ENCODE assay signal across 8 cellular contexts in the genomic region with DNA sequence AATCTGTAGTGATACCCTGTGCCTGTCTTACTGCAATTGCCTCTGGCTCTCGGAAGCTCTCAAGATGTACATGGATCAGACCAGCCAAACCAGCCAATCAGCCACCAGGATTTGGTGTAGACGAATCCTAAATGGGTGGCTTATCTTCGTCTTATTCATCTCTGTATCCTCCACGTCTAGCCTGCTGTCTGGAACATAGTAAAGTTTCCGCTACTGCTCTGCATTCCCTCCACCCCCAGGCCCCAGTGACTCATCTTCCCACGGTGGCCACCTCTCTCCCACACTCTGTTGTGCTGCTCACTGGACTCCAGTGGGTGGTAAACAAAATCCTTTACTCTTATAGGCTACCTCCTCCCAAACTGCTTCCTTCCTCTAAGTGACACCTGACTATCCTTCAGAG. TPM values are rescaled to one million over a fixed set of nuclear protein-coding genes. Genes with fewer than 3 reads are reported as not detected.
DNase-seq lines count a peak whose midpoint lies in the region; ATAC-seq and TF ChIP-seq lines count a peak whose summit lies in the region.

No MANE protein-coding gene starts in this region.

- H3K9me2 ChIP-seq in hepatocyte (replicated peaks; ENCODE audit: insufficient read depth): no peaks in the 10 kb centered on the region

- no peaks in the 10 kb centered on the region for H3K9me3 Mint-ChIP-seq in activated T-helper 1 cell treated with anti-CD3 and anti-CD28 coated beads, Interleukin-12 subunit alpha, Interleukin-12 subunit beta, Interleukin-2, Interleukin-4 antibody, amounts not matched to agents 30 ng/mL and 10 ng/mL and 1 ng/mL, durations not matched to agents 14 hours and 24 hours and 36 hours

- no peak overlapping the region for H3K4me3 ChIP-seq in NB4 (ENCODE audit: low read depth, low read length)
- no peak overlapping the region for H3K4me3 ChIP-seq in hepatocyte
- H3K4me3 ChIP-seq in prostate gland: no peak overlapping the region

- H2AFZ ChIP-seq in hepatocyte: no peak overlapping the region

- H3K27me3 Mint-ChIP-seq in activated T-helper 1 cell treated with anti-CD3 and anti-CD28 coated beads, Interleukin-12 subunit alpha, Interleukin-12 subunit beta, Interleukin-2, Interleukin-4 antibody, amounts not matched to agents 30 ng/mL and 10 ng/mL and 1 ng/mL, durations not matched to agents 14 hours and 24 hours and 36 hours (ENCODE audit: insufficient read depth): no peaks in the 10 kb centered on the region

- no peaks in the 10 kb centered on the region for H3K36me3 ChIP-seq in hepatocyte (replicated peaks; ENCODE audit: insufficient read depth, low read depth)
- no peaks in the 10 kb centered on the region for H3K36me3 ChIP-seq in prostate gland

- peaks cover 7% of the 10 kb centered on the region for H3K4me1 ChIP-seq in hepatocyte (ENCODE audit: insufficient read depth)
- no peaks in the 10 kb centered on the region for H3K4me1 ChIP-seq in prostate gland (replicated peaks)

- H3K79me2 ChIP-seq in hepatocyte: no peaks in the 10 kb centered on the region

- H4K20me1 ChIP-seq in hepatocyte (ENCODE audit: insufficient read depth, poor library complexity, severe bottlenecking): no peaks in the 10 kb centered on the region

- peaks cover 36% of the 10 kb centered on the region for H3K4me1 Mint-ChIP-seq in activated T-helper 1 cell treated with anti-CD3 and anti-CD28 coated beads, Interleukin-12 subunit alpha, Interleukin-12 subunit beta, Interleukin-2, Interleukin-4 antibody, amounts not matched to agents 30 ng/mL and 10 ng/mL and 1 ng/mL, durations not matched to agents 14 hours and 24 hours and 36 hours (ENCODE audit: low read depth)

- peak overlapping the region; percentile 96 for H3K27ac Mint-ChIP-seq in activated T-helper 1 cell treated with anti-CD3 and anti-CD28 coated beads, Interleukin-12 subunit alpha, Interleukin-12 subunit beta, Interleukin-2, Interleukin-4 antibody, amounts not matched to agents 30 ng/mL and 10 ng/mL and 1 ng/mL, durations not matched to agents 14 hours and 24 hours and 36 hours

- H3K27me3 ChIP-seq in hepatocyte (no peaks in the 10 kb centered on the region), prostate gland (replicated peaks; ENCODE audit: insufficient read depth) (no peaks in the 10 kb centered on the region)

- H3K36me3 Mint-ChIP-seq in activated T-helper 1 cell treated with anti-CD3 and anti-CD28 coated beads, Interleukin-12 subunit alpha, Interleukin-12 subunit beta, Interleukin-2, Interleukin-4 antibody, amounts not matched to agents 30 ng/mL and 10 ng/mL and 1 ng/mL, durations not matched to agents 14 hours and 24 hours and 36 hours (ENCODE audit: low read depth): peaks cover 36% of the 10 kb centered on the region

- 65% methylated on average over 6 of the region's 6 CpGs for WGBS in hepatocyte (ENCODE audit: low lambda C conversion rate, missing lambda C conversion rate)
- WGBS in prostate gland: 57% methylated on average over 6 of the region's 6 CpGs

- no peak for TF ChIP-seq CTCF in NB4 (IDR thresholded peaks at IDR 0.05; ENCODE audit: low read depth, low read length)
- TF ChIP-seq CTCF in hepatocyte (IDR thresholded peaks at IDR 0.05; ENCODE audit: poor library complexity): no peak
- TF ChIP-seq CTCF in GM20000 (IDR thresholded peaks at IDR 0.05; ENCODE audit: extremely low read depth, missing control alignments): no peak
- TF ChIP-seq CTCF in prostate gland (IDR thresholded peaks at IDR 0.05): no peak

- H3K4me2 ChIP-seq in hepatocyte: peak overlapping the region; percentile 57

- TF ChIP-seq POLR2A in NB4 (IDR thresholded peaks at IDR 0.05; ENCODE audit: extremely low read depth, insufficient read length): no peak
- no peak for TF ChIP-seq POLR2A in prostate gland (IDR thresholded peaks at IDR 0.05)
- no peak for TF ChIP-seq POLR2A in GM18505 (IDR thresholded peaks at IDR 0.05; ENCODE audit: borderline replicate concordance, extremely low read depth, insufficient read depth, insufficient read length)

- no peaks in the 10 kb centered on the region for H3K9me3 ChIP-seq in hepatocyte (ENCODE audit: low read depth)
- no peaks in the 10 kb centered on the region for H3K9me3 ChIP-seq in prostate gland

- DNase-seq in NB4 (ENCODE audit: low read depth): peak; percentile 29
- peak; percentile 41 for DNase-seq in activated T-helper 1 cell treated with anti-CD3 and anti-CD28 coated beads, Interleukin-12 subunit alpha, Interleukin-12 subunit beta, Interleukin-2, Interleukin-4 antibody, amounts not matched to agents 30 ng/mL and 10 ng/mL and 1 ng/mL, durations not matched to agents 14 hours and 24 hours and 36 hours (ENCODE audit: low spot score)
- DNase-seq in hepatocyte (ENCODE audit: low spot score): peak; percentile 64
- DNase-seq in stimulated activated CD8-positive, alpha-beta memory T cell treated with anti-CD3 and anti-CD28 coated beads, Interleukin-15, amount 100 ng/mL, for 4 hours (ENCODE audit: low read depth in 2 of 2): peak; percentile 32 to 43
- DNase-seq in GM20000 (ENCODE audit: low spot score): no peak
- DNase-seq in prostate gland (ENCODE audit: low spot score): no peak

- H3K4me3 Mint-ChIP-seq in activated T-helper 1 cell treated with anti-CD3 and anti-CD28 coated beads, Interleukin-12 subunit alpha, Interleukin-12 subunit beta, Interleukin-2, Interleukin-4 antibody, amounts not matched to agents 30 ng/mL and 10 ng/mL and 1 ng/mL, durations not matched to agents 14 hours and 24 hours and 36 hours: peak overlapping the region; percentile 65

- intact Hi-C loops in activated T-helper 1 cell treated with anti-CD3 and anti-CD28 coated beads, Interleukin-12 subunit alpha, Interleukin-12 subunit beta, Interleukin-2, Interleukin-4 antibody, amounts not matched to agents 30 ng/mL and 10 ng/mL and 1 ng/mL, durations not matched to agents 14 hours and 24 hours and 36 hours (cut with micrococcal nuclease): loop anchor here (1.0 kb wide), 1 partner anchor 38 kb away; a partner anchor contains a TSS
- intact Hi-C loops in prostate gland (cut with DNase I): no loop called here

- H3K27ac ChIP-seq in hepatocyte (peak overlapping the region; percentile 75), prostate gland (no peak overlapping the region)

- ATAC-seq in GM18505 (IDR thresholded peaks at IDR 0.05; ENCODE audit: unreplicated experiment) (no peak), GM18498 (IDR thresholded peaks at IDR 0.05; ENCODE audit: unreplicated experiment) (no peak)

RNA-seq across cellular contexts. Expression of a gene that starts 37.8 kb away (rescaled TPM):
- total RNA-seq in activated T-helper 1 cell treated with anti-CD3 and anti-CD28 coated beads, Interleukin-12 subunit alpha, Interleukin-12 subunit beta, Interleukin-2, Interleukin-4 antibody, amounts not matched to agents 30 ng/mL and 10 ng/mL and 1 ng/mL, durations not matched to agents 14 hours and 24 hours and 36 hours: 159 and 172 TPM in 2 replicates
- 24.7 and 31.4 TPM in 2 replicates for total RNA-seq in hepatocyte
- 21.3 and 25.3 TPM in 2 replicates for polyA plus RNA-seq in hepatocyte
- total RNA-seq in prostate gland: 100 to 1,000 TPM in 1 of 2 donors, 10 to 100 TPM in 1; 20.5 to 175 TPM

RNA-seq across cellular contexts. Expression of a gene that starts 48.9 kb away (rescaled TPM):
- total RNA-seq in activated T-helper 1 cell treated with anti-CD3 and anti-CD28 coated beads, Interleukin-12 subunit alpha, Interleukin-12 subunit beta, Interleukin-2, Interleukin-4 antibody, amounts not matched to agents 30 ng/mL and 10 ng/mL and 1 ng/mL, durations not matched to agents 14 hours and 24 hours and 36 hours: 26.8 and 29.0 TPM in 2 replicates
- total RNA-seq in hepatocyte (5.8 and 9.0 TPM in 2 replicates), prostate gland (1 to 10 TPM; 6.6 to 6.9 TPM)
- polyA plus RNA-seq in hepatocyte: 2.4 and 3.0 TPM in 2 replicates

Comparison
In these comparisons a context has a peak if more than half of its experiments do, and no peak if none do; other contexts are left out.
1. DNase-seq: peak in NB4 (single experiment), activated T-helper 1 cell treated with anti-CD3 and anti-CD28 coated beads, Interleukin-12 subunit alpha, Interleukin-12 subunit beta, Interleukin-2, Interleukin-4 antibody, amounts not matched to agents 30 ng/mL and 10 ng/mL and 1 ng/mL, durations not matched to agents 14 hours and 24 hours and 36 hours (single experiment), hepatocyte (single experiment) and stimulated activated CD8-positive, alpha-beta memory T cell treated with anti-CD3 and anti-CD28 coated beads, Interleukin-15, amount 100 ng/mL, for 4 hours (2 of 2); none in GM20000 (single experiment) and prostate gland (single experiment).